Comparison of ENCODE assay signal across 10 cellular contexts in the genomic region with DNA sequence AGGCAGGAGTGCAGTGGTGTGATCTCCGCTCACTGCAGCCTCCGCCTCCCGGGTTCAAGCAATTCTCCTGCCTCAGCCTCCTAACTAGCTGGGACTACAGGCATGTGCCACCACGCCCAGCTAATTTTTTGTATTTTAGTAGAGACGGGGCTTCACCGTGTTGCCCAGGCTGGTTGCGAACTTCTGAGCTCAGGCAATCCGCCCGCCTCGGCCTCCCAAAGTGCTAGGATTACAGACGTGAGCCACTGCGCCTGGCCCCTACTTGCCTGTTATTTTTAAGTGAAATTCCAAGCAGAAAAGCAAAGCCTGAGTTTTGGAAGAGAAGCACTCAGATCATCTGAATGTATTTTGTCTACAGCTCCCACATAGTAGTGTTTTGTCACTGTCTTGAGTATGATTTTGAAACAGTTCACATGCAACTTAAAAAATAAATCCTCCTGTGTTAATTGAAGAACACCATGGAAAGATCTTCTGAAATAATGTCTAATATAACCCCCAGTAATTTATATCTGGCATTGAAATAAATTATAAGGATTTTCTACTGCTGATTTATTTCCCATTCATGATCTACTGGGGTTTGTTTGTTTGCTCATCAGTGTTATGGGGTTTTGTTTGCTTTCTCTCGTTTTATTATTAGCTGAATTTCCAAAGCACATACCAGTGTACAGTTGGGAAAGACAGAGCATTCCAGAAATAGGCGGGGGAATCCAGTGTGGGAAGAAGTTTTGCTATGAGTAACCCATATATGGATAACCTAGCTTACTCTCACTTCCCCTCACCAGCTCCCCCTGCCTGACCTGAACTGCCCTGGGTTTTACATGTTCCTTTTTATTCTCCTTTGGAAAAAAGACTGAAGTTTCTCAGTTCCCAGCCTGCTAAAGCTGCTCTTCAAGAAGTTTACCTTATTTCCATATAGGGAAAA.
DNase-seq lines count a peak whose midpoint lies in the region; ATAC-seq, FAIRE-seq and TF ChIP-seq lines count a peak whose summit lies in the region.
"Had no signal": no experiment of that assay in that cellular context is flagged by ENCODE, and none has a peak within 500 bp of the region (broad histone marks: within the 10 kb centered on the region; RNA-seq: fewer than 3 reads in every experiment).

No MANE protein-coding gene starts in this region.

- H3K9me3 ChIP-seq in SJSA1 (replicated peaks) (no peaks in the 10 kb centered on the region), gastroesophageal sphincter (no peaks in the 10 kb centered on the region), spleen (no peaks in the 10 kb centered on the region)

- no peak for TF ChIP-seq EP300 in gastroesophageal sphincter (IDR thresholded peaks at IDR 0.05)

- H3K36me3 ChIP-seq in SJSA1 (no peaks in the 10 kb centered on the region), gastroesophageal sphincter (peaks cover 0 to 3% of the 10 kb centered on the region in 2 donors), spleen (no peaks in the 10 kb centered on the region)

- CTCF ChIA-PET in activated CD8-positive, alpha-beta memory T cell treated with anti-CD3 and anti-CD28 coated beads, Interleukin-2, amount 10 ng/mL, durations not matched to agents 7 days and 5 days (lab: Charles Lee) = interaction anchor here (0.6 kb wide), 1 partner anchor 11 kb away, joined by 3 read pairs; no protein-coding TSS in a partner anchor

- H3K27ac ChIP-seq in SJSA1 = peak overlapping the region; percentile 93
- H3K27ac ChIP-seq in gastroesophageal sphincter = peak overlapping the region in 3 of 4 donors; percentile 16 to 56 (median 52)
- H3K27ac ChIP-seq in spleen = peak overlapping the region in 4 of 8 donors; percentile 11 to 41 (median 36)

- TF ChIP-seq POLR2A in H54 (IDR thresholded peaks at IDR 0.05; ENCODE audit: low read depth, low read length) = no peak
- no peak for TF ChIP-seq POLR2A in gastroesophageal sphincter (IDR thresholded peaks at IDR 0.05)
- TF ChIP-seq POLR2A in spleen (IDR thresholded peaks at IDR 0.05) = no peak

- H3K27me3 Mint-ChIP-seq in activated CD8-positive, alpha-beta memory T cell treated with anti-CD3 and anti-CD28 coated beads, Interleukin-2, amount 10 ng/mL, durations not matched to agents 7 days and 5 days = peaks cover 53% of the 10 kb centered on the region

- H3K27ac Mint-ChIP-seq in activated CD8-positive, alpha-beta memory T cell treated with anti-CD3 and anti-CD28 coated beads, Interleukin-2, amount 10 ng/mL, durations not matched to agents 7 days and 5 days = no peak overlapping the region
- H3K27ac Mint-ChIP-seq: activated naive CD4-positive, alpha-beta T cell treated with anti-CD3 and anti-CD28 coated beads, Interleukin-2, amount 50 U/mL, for 72 hours; natural killer cell treated with Interleukin-12 subunit alpha and Interleukin-12 subunit beta and Interleukin-15 and Interleukin-18, amount 100 ng/mL, for 72 hours had no signal

- ATAC-seq in gastroesophageal sphincter (peak; percentile 78), HG03571 (IDR thresholded peaks at IDR 0.05; ENCODE audit: unreplicated experiment) (no peak)
- no peak for ATAC-seq in activated CD8-positive, alpha-beta memory T cell treated with anti-CD3 and anti-CD28 coated beads, Interleukin-2, amount 10 ng/mL, durations not matched to agents 7 days and 5 days
- ATAC-seq: activated naive CD4-positive, alpha-beta T cell treated with anti-CD3 and anti-CD28 coated beads, Interleukin-2, amount 50 U/mL, for 72 hours; natural killer cell treated with Interleukin-12 subunit alpha and Interleukin-12 subunit beta and Interleukin-15 and Interleukin-18, amount 100 ng/mL, for 72 hours had no signal

- peak; percentile 62 for FAIRE-seq in H54 (lab: Jason Lieb, UNC)

- H3K27me3 ChIP-seq in SJSA1 (replicated peaks) (no peaks in the 10 kb centered on the region), gastroesophageal sphincter (no peaks in the 10 kb centered on the region), spleen (replicated peaks in 1 of 7) (peaks cover 0 to 4% (median 0%) of the 10 kb centered on the region in 7 donors)

- no peak overlapping the region for H3K4me3 Mint-ChIP-seq in activated CD8-positive, alpha-beta memory T cell treated with anti-CD3 and anti-CD28 coated beads, Interleukin-2, amount 10 ng/mL, durations not matched to agents 7 days and 5 days
- H3K4me3 Mint-ChIP-seq: natural killer cell treated with Interleukin-12 subunit alpha and Interleukin-12 subunit beta and Interleukin-15 and Interleukin-18, amount 100 ng/mL, for 72 hours had no signal

- 0 to 37% methylated on average over 2 to 12 of the region's 14 CpGs for WGBS in gastroesophageal sphincter (ENCODE audit: low coverage in 1 of 2), 2 donors
- 75 to 81% (median 76%) methylated on average over 14 of the region's 14 CpGs for WGBS in spleen, 5 donors

- H3K36me3 Mint-ChIP-seq in activated CD8-positive, alpha-beta memory T cell treated with anti-CD3 and anti-CD28 coated beads, Interleukin-2, amount 10 ng/mL, durations not matched to agents 7 days and 5 days = no peaks in the 10 kb centered on the region
- H3K36me3 Mint-ChIP-seq: natural killer cell treated with Interleukin-12 subunit alpha and Interleukin-12 subunit beta and Interleukin-15 and Interleukin-18, amount 100 ng/mL, for 72 hours had no signal

- no peaks in the 10 kb centered on the region for H3K9me3 Mint-ChIP-seq in activated CD8-positive, alpha-beta memory T cell treated with anti-CD3 and anti-CD28 coated beads, Interleukin-2, amount 10 ng/mL, durations not matched to agents 7 days and 5 days (ENCODE audit: low read depth)
- H3K9me3 Mint-ChIP-seq: activated naive CD4-positive, alpha-beta T cell treated with anti-CD3 and anti-CD28 coated beads, Interleukin-2, amount 50 U/mL, for 72 hours; natural killer cell treated with Interleukin-12 subunit alpha and Interleukin-12 subunit beta and Interleukin-15 and Interleukin-18, amount 100 ng/mL, for 72 hours had no signal

- intact Hi-C loops in spleen (cut with DNase I; ENCODE audit: low total_unique reads) = no loop called here

- H3K4me1 ChIP-seq in SJSA1 (replicated peaks) (peaks cover 71% of the 10 kb centered on the region), gastroesophageal sphincter (peaks cover 0 to 33% (median 6%) of the 10 kb centered on the region in 3 donors), spleen (peaks cover 0 to 10% (median 0%) of the 10 kb centered on the region in 6 donors)

- H3K4me1 Mint-ChIP-seq in activated CD8-positive, alpha-beta memory T cell treated with anti-CD3 and anti-CD28 coated beads, Interleukin-2, amount 10 ng/mL, durations not matched to agents 7 days and 5 days = no peaks in the 10 kb centered on the region

- DNase-seq in H54 (ENCODE audit: insufficient read length, low spot score) = peak; percentile 23
- peak; percentile 95 to 97 for DNase-seq in SJSA1 (ENCODE audit: low read depth in 1 of 2, low spot score in 2 of 2)
- DNase-seq in skeletal muscle cell (ENCODE audit: low read depth) = peak; percentile 76
- DNase-seq in activated CD8-positive, alpha-beta memory T cell treated with anti-CD3 and anti-CD28 coated beads, Interleukin-2, amount 10 ng/mL, durations not matched to agents 7 days and 5 days = no peak
- no peak for DNase-seq in spleen
- no peak for DNase-seq in globus pallidus (ENCODE audit: low spot score)

- peak in 2 of 4 experiments; percentile 33 to 36 for TF ChIP-seq CTCF in gastroesophageal sphincter (IDR thresholded peaks at IDR 0.05)
- TF ChIP-seq CTCF in spleen (IDR thresholded peaks at IDR 0.05 in 8 of 11, conservative IDR thresholded peaks at IDR 0.05 in 3 of 11) = no peak

- H3K4me3 ChIP-seq in SJSA1 (no peak overlapping the region), gastroesophageal sphincter (no peak overlapping the region), skeletal muscle cell (ENCODE audit: low read depth, low read length) (no peak overlapping the region), spleen (no peak overlapping the region)

Comparison
In these comparisons a context has a peak if more than half of its experiments do, and no peak if none do; other contexts are left out.
1. DNase-seq: peak in H54 (single experiment), SJSA1 (2 of 2) and skeletal muscle cell (single experiment); none in activated CD8-positive, alpha-beta memory T cell treated with anti-CD3 and anti-CD28 coated beads, Interleukin-2, amount 10 ng/mL, durations not matched to agents 7 days and 5 days (single experiment), spleen (single experiment) and globus pallidus (single experiment).